ENCODE assay signal across 8 cellular contexts in the genomic region with DNA sequence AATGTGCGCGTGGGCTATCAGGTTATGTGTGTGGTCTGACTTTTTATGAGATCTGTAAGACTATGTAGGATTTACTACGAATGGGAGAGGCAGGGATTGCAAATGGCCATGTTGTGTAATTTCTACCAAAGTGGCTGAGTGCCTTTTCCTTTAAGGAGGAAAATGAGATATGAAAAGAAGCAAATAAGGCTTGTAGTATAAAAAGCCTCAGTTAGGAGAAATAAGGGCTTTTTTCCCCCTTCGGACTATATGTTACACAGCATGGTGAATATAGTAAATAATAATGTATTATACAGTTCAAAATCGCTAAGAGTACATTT. TPM values are rescaled to one million over a fixed set of nuclear protein-coding genes. Genes with fewer than 3 reads are reported as not detected.
DNase-seq lines count a peak whose midpoint lies in the region; ATAC-seq and TF ChIP-seq lines count a peak whose summit lies in the region.

No MANE protein-coding gene starts in this region.

- H3K27ac ChIP-seq in lower lobe of right lung (peak overlapping the region; percentile 80), upper lobe of right lung (peak overlapping the region; percentile 81)

- H3K4me3 Mint-ChIP-seq in activated naive CD4-positive, alpha-beta T cell treated with anti-CD3 and anti-CD28 coated beads, Interleukin-2, amount 10 ng/mL, durations not matched to agents 7 days and 5 days: peak overlapping the region; percentile 93

- peaks cover 32% of the 10 kb centered on the region for H3K4me1 Mint-ChIP-seq in activated naive CD4-positive, alpha-beta T cell treated with anti-CD3 and anti-CD28 coated beads, Interleukin-2, amount 10 ng/mL, durations not matched to agents 7 days and 5 days

- H3K9me3 Mint-ChIP-seq in activated naive CD4-positive, alpha-beta T cell treated with anti-CD3 and anti-CD28 coated beads, Interleukin-2, amount 10 ng/mL, durations not matched to agents 7 days and 5 days: peaks cover 8% of the 10 kb centered on the region

- peaks cover 4% of the 10 kb centered on the region for H3K27me3 Mint-ChIP-seq in activated naive CD4-positive, alpha-beta T cell treated with anti-CD3 and anti-CD28 coated beads, Interleukin-2, amount 10 ng/mL, durations not matched to agents 7 days and 5 days

- H3K9me3 ChIP-seq in lower lobe of right lung: no peaks in the 10 kb centered on the region
- no peaks in the 10 kb centered on the region for H3K9me3 ChIP-seq in upper lobe of right lung

- in situ Hi-C loops in astrocyte of the spinal cord (cut with HindIII; ENCODE audit: low sequenced_read_pairs) (no loop called here), GM13976 (cut with MboI; ENCODE audit: low sequenced_read_pairs, unreplicated experiment) (no loop called here)

- CTCF ChIA-PET in activated naive CD4-positive, alpha-beta T cell treated with anti-CD3 and anti-CD28 coated beads, Interleukin-2, amount 10 ng/mL, durations not matched to agents 7 days and 5 days (lab: Charles Lee): interaction anchor here (1.2 to 2.5 kb wide), 5 partner anchors 17 to 47 kb away, joined by 3 to 9 read pairs (median 4); no protein-coding TSS in a partner anchor

- H3K36me3 Mint-ChIP-seq in activated naive CD4-positive, alpha-beta T cell treated with anti-CD3 and anti-CD28 coated beads, Interleukin-2, amount 10 ng/mL, durations not matched to agents 7 days and 5 days: peaks cover 9% of the 10 kb centered on the region

- H3K27me3 ChIP-seq in lower lobe of right lung (ENCODE audit: low read depth) (no peaks in the 10 kb centered on the region), upper lobe of right lung (no peaks in the 10 kb centered on the region)

- peak overlapping the region; percentile 92 for H3K27ac Mint-ChIP-seq in activated naive CD4-positive, alpha-beta T cell treated with anti-CD3 and anti-CD28 coated beads, Interleukin-2, amount 10 ng/mL, durations not matched to agents 7 days and 5 days

- H3K36me3 ChIP-seq in lower lobe of right lung: peaks cover 20% of the 10 kb centered on the region
- peaks cover 19% of the 10 kb centered on the region for H3K36me3 ChIP-seq in upper lobe of right lung

- peaks cover 25% of the 10 kb centered on the region for H3K4me1 ChIP-seq in lower lobe of right lung
- peaks cover 9% of the 10 kb centered on the region for H3K4me1 ChIP-seq in upper lobe of right lung

- no peak for DNase-seq in activated naive CD4-positive, alpha-beta T cell treated with anti-CD3 and anti-CD28 coated beads, Interleukin-2, amount 10 ng/mL, durations not matched to agents 7 days and 5 days
- DNase-seq in activated naive CD4-positive, alpha-beta T cell treated with anti-CD3 and anti-CD28 coated beads, Interleukin-2, amount 50 U/mL, for 16 hours: no peak
- DNase-seq in astrocyte of the spinal cord (ENCODE audit: low read depth, low spot score) (no peak), lower lobe of right lung (no peak), upper lobe of right lung (no peak), activated gamma-delta T cell (lab: John Stamatoyannopoulos, UW) (no peak), GM13976 (ENCODE audit: low spot score) (no peak), Kasumi-1 (lab: John Stamatoyannopoulos, UW) (no peak)

- TF ChIP-seq CTCF in astrocyte of the spinal cord (IDR thresholded peaks at IDR 0.05; ENCODE audit: low read depth, low read length): no peak
- TF ChIP-seq CTCF in lower lobe of right lung (IDR thresholded peaks at IDR 0.05): no peak
- no peak for TF ChIP-seq CTCF in upper lobe of right lung (IDR thresholded peaks at IDR 0.05)
- TF ChIP-seq CTCF in GM13976 (IDR thresholded peaks at IDR 0.05; ENCODE audit: borderline replicate concordance, control extremely low read depth, extremely low read depth, insufficient read depth, missing control alignments): no peak

- H3K4me3 ChIP-seq in astrocyte of the spinal cord (ENCODE audit: low read depth, low read length): peak overlapping the region; percentile 67
- peak overlapping the region; percentile 79 for H3K4me3 ChIP-seq in lower lobe of right lung
- peak overlapping the region; percentile 86 for H3K4me3 ChIP-seq in upper lobe of right lung

- ATAC-seq in lower lobe of right lung (no peak), upper lobe of right lung (no peak)

- intact Hi-C loops in lower lobe of right lung (cut with DNase I) (loop anchor here (5.0 kb wide), 1 partner anchor 118 kb away; no protein-coding TSS in a partner anchor), upper lobe of right lung (cut with DNase I) (no loop called here)

RNA-seq across cellular contexts. Expression of gene GPAM, which starts 0.4 kb away (rescaled TPM):
- total RNA-seq in lower lobe of right lung (27.2 TPM), upper lobe of right lung (34.0 TPM)
